Comparison of ENCODE assay signal across 1 cellular context in the genomic region with DNA sequence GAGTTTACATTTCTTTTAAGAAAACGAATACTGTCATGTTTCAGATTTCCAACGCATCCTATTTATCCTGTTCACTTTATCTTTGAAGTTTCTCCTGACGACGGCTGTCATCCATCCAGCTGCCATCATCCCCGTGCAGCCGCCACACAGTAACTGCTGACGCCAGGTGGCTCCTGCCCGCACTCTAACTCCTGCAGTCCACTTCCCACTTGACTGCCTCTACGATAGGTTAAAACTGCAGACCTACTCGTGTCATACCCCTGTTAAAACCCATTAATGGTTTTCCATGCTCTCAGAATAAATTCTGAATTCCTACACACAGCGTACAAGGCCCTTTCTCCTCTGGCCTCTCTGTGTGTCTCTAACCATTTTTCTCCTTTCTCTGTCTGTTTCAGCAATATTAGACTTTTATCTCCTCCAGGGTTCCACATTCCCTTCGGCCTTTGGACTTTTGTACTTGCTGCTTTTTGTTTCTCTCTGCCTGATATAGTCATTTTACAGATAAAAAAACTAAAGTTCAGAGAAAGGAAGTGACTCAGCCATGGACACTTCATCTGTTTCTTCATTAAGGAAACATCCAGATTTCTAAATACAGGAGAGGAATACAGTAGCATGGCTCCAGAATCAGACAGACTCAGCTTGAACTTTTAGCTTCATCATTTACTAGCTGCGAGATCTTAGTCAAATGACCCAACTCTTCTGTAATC.
TF ChIP-seq lines count a peak whose summit lies in the region.

No MANE protein-coding gene starts in this region.

TF ChIP-seq in A549, 52 proteins besides CTCF, POLR2A, EP300 and RAD21 (continued from another document):
- TF ChIP-seq, protein P1, sequence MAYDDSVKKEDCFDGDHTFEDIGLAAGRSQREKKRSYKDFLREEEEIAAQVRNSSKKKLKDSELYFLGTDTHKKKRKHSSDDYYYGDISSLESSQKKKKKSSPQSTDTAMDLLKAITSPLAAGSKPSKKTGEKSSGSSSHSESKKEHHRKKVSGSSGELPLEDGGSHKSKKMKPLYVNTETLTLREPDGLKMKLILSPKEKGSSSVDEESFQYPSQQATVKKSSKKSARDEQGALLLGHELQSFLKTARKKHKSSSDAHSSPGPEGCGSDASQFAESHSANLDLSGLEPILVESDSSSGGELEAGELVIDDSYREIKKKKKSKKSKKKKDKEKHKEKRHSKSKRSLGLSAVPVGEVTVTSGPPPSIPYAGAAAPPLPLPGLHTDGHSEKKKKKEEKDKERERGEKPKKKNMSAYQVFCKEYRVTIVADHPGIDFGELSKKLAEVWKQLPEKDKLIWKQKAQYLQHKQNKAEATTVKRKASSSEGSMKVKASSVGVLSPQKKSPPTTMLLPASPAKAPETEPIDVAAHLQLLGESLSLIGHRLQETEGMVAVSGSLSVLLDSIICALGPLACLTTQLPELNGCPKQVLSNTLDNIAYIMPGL (CRISPR knock-in tag; IDR thresholded peaks at IDR 0.05; ENCODE audit: borderline replicate concordance): no peak
- TF ChIP-seq SMC3 (IDR thresholded peaks at IDR 0.05): no peak
- no peak for TF ChIP-seq FOSB (CRISPR knock-in tag; IDR thresholded peaks at IDR 0.05)
- no peak for TF ChIP-seq CBX8 (IDR thresholded peaks at IDR 0.05)
- TF ChIP-seq KDM5A (IDR thresholded peaks at IDR 0.05): no peak
- TF ChIP-seq ZFP36 (IDR thresholded peaks at IDR 0.05; ENCODE audit: borderline replicate concordance, partially characterized antibody): no peak
- no peak for TF ChIP-seq TFCP2L1 (CRISPR knock-in tag; IDR thresholded peaks at IDR 0.05)
